ENCODE assay signal across 1 cellular context in the genomic region with DNA sequence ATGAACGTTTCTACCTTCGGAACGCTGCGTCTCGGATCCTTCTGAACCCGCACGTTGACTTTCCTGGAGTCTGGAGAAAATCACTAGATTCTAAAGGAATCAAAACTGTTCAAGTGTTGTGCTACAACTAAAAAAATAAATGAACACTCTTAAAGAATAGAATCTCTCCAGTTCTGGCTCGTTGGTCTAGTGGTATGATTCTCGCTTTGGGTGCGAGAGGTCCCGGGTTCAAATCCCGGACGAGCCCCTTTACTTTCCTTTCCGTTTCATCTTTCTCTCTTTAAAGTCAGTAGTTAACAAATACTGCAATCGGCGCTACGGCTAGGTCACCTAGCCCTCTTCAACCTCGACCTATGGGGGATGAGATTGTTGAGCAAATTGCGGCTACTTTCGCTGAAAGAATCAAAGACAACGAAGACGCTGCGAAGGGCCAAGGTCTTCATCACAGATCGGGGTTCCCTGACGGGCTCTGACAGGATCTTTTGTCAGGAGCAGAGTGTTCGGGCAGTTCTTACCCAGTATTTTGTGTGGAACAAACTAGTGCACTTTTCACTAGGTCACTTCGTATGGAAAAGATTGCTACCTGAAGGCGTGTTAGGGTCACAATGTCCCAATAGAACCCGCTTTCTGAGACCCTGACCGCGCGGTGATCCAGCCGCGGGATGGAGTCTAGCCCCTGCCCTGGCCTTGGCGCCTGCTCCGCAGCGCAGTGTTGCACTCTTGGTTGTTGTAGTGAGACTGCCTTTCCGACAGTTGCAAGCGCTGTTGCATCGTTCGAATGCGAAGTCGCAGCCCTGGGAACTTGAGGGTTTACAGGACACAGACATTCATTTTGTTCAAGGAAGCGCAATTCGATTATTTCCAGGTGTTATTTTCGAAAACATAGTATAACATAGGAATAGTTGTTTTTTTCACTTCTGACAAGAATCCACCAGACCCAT.
TF ChIP-seq lines count a peak whose summit lies in the region.

No MANE protein-coding gene starts in this region.

TF ChIP-seq in K562, 482 proteins besides CTCF, POLR2A, EP300 and RAD21 (continued from another document):
- TF ChIP-seq, protein P1, sequence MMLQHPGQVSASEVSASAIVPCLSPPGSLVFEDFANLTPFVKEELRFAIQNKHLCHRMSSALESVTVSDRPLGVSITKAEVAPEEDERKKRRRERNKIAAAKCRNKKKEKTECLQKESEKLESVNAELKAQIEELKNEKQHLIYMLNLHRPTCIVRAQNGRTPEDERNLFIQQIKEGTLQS (IDR thresholded peaks at IDR 0.05): 0 out of 2 replicates have a peak, but pooled peaks have one; percentile 24
- TF ChIP-seq, protein P1 (CRISPR knock-in tag; conservative IDR thresholded peaks at IDR 0.05): no peak
- TF ChIP-seq HDAC3 (IDR thresholded peaks at IDR 0.05; ENCODE audit: borderline replicate concordance, partially characterized antibody) (peak; percentile 36), ZNF282 (CRISPR knock-in tag; IDR thresholded peaks at IDR 0.05) (no peak), MTA2 (IDR thresholded peaks at IDR 0.05; ENCODE audit: low read depth) (no peak), MYBL2 (IDR thresholded peaks at IDR 0.05; ENCODE audit: low read depth) (peak; percentile 24; the same call in 1 of the 2 replicates), MYBL2 (CRISPR knock-in tag; IDR thresholded peaks at IDR 0.05; ENCODE audit: borderline replicate concordance) (no peak), GTF2E2 (tag; IDR thresholded peaks at IDR 0.05) (no peak), SAP30 (IDR thresholded peaks at IDR 0.05; ENCODE audit: borderline replicate concordance, insufficient read depth, low read depth, low read length, poor library complexity, severe bottlenecking) (no peak), RB1 (IDR thresholded peaks at IDR 0.05; ENCODE audit: low read depth) (no peak), ZNF551 (CRISPR knock-in tag; IDR thresholded peaks at IDR 0.05) (no peak), SREBF1 (IDR thresholded peaks at IDR 0.05; ENCODE audit: borderline replicate concordance, low read depth, low read length) (no peak), FOXK2 (conservative IDR thresholded peaks at IDR 0.05 in 1 of 2, IDR thresholded peaks at IDR 0.05 in 1 of 2; ENCODE audit: low read depth in 2 of 2) (0 out of 4 replicates have a peak, but pooled peaks of 1 of the 2 experiments have one; percentile 45), PHTF2 (CRISPR knock-in tag; IDR thresholded peaks at IDR 0.05) (no peak), COPS2 (conservative IDR thresholded peaks at IDR 0.05) (no peak), EWSR1 (IDR thresholded peaks at IDR 0.05; ENCODE audit: borderline replicate concordance, low read depth, partially characterized antibody) (no peak), RBM17 (IDR thresholded peaks at IDR 0.05; ENCODE audit: borderline replicate concordance, low read depth, low read length) (no peak), PRMT5 (CRISPR knock-in tag; IDR thresholded peaks at IDR 0.05) (no peak), ZNF444 (CRISPR knock-in tag; IDR thresholded peaks at IDR 0.05) (no peak), POLR2AphosphoS2 (IDR thresholded peaks at IDR 0.05; ENCODE audit: low read length) (no peak), ZNF766 (CRISPR knock-in tag; conservative IDR thresholded peaks at IDR 0.05) (no peak), JUN (IDR thresholded peaks at IDR 0.05; ENCODE audit: borderline replicate concordance, low read depth, low read length) (no peak), JUN (CRISPR knock-in tag; IDR thresholded peaks at IDR 0.05; ENCODE audit: borderline replicate concordance) (no peak), SAFB2 (IDR thresholded peaks at IDR 0.05; ENCODE audit: borderline replicate concordance, low read depth, low read length, severe bottlenecking) (no peak), SETDB1 (IDR thresholded peaks at IDR 0.05; ENCODE audit: low read length) (no peak)
- TF ChIP-seq, protein P2, sequence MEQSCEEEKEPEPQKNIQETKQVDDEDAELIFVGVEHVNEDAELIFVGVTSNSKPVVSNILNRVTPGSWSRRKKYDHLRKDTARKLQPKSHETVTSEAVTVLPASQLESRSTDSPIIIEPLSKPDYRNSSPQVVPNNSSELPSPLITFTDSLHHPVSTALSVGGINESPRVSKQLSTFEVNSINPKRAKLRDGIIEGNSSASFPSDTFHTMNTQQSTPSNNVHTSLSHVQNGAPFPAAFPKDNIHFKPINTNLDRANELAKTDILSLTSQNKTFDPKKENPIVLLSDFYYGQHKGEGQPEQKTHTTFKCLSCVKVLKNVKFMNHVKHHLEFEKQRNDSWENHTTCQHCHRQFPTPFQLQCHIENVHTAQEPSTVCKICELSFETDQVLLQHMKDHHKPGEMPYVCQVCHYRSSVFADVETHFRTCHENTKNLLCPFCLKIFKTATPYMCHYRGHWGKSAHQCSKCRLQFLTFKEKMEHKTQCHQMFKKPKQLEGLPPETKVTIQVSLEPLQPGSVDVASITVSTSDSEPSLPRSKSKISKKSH (CRISPR knock-in tag; IDR thresholded peaks at IDR 0.05): no peak
- TF ChIP-seq, protein P3, sequence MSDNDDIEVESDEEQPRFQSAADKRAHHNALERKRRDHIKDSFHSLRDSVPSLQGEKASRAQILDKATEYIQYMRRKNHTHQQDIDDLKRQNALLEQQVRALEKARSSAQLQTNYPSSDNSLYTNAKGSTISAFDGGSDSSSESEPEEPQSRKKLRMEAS (CRISPR knock-in tag; IDR thresholded peaks at IDR 0.05): no peak
- TF ChIP-seq, protein P4, sequence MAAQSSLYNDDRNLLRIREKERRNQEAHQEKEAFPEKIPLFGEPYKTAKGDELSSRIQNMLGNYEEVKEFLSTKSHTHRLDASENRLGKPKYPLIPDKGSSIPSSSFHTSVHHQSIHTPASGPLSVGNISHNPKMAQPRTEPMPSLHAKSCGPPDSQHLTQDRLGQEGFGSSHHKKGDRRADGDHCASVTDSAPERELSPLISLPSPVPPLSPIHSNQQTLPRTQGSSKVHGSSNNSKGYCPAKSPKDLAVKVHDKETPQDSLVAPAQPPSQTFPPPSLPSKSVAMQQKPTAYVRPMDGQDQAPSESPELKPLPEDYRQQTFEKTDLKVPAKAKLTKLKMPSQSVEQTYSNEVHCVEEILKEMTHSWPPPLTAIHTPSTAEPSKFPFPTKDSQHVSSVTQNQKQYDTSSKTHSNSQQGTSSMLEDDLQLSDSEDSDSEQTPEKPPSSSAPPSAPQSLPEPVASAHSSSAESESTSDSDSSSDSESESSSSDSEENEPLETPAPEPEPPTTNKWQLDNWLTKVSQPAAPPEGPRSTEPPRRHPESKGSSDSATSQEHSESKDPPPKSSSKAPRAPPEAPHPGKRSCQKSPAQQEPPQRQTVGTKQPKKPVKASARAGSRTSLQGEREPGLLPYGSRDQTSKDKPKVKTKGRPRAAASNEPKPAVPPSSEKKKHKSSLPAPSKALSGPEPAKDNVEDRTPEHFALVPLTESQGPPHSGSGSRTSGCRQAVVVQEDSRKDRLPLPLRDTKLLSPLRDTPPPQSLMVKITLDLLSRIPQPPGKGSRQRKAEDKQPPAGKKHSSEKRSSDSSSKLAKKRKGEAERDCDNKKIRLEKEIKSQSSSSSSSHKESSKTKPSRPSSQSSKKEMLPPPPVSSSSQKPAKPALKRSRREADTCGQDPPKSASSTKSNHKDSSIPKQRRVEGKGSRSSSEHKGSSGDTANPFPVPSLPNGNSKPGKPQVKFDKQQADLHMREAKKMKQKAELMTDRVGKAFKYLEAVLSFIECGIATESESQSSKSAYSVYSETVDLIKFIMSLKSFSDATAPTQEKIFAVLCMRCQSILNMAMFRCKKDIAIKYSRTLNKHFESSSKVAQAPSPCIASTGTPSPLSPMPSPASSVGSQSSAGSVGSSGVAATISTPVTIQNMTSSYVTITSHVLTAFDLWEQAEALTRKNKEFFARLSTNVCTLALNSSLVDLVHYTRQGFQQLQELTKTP (IDR thresholded peaks at IDR 0.05; ENCODE audit: low read depth in 1 of 2, partially characterized antibody in 2 of 2): peak in 1 of 2 experiments; percentile 58
- TF ChIP-seq, protein P5, sequence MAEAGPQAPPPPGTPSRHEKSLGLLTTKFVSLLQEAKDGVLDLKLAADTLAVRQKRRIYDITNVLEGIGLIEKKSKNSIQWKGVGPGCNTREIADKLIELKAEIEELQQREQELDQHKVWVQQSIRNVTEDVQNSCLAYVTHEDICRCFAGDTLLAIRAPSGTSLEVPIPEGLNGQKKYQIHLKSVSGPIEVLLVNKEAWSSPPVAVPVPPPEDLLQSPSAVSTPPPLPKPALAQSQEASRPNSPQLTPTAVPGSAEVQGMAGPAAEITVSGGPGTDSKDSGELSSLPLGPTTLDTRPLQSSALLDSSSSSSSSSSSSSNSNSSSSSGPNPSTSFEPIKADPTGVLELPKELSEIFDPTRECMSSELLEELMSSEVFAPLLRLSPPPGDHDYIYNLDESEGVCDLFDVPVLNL (CRISPR knock-in tag; IDR thresholded peaks at IDR 0.05; ENCODE audit: low read depth): no peak
